In the genomic region with DNA sequence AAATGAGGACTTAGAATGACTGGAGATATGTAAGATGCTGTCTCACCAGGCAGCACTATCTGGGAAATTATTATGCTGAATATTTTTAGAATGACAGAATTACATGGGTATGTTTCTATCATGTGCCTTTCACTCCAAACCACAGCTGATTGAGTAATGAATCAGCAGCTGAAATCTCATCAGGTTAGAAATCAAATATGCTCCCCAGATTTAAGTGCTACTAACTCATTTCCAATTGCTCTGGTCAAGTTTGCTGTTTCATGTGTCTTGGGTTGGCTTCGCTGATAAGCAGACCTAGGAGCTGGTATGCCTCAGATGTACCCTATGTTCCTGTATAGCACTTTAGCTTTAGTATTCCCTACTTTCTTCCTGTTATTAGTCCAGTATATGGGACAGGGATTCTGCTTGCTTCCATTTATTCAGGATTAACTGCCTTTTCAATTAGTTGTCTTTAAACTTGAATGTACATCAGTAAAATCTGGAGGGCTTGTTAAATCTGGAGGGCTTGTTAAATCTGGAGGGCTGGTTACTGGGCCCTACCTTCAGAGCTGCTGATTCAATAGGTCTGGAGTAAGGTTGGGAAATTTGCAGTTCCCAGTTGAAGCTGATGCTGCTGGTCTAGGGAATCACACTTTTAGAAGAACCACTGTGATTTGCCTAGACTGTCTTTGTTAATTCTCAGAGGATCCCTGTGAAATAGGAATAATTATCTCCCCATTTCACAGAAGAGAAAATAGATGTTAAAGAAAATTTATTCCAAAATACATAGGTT, we compare ENCODE assay signal across 11 cellular contexts.
DNase-seq lines count a peak whose midpoint lies in the region; ATAC-seq and TF ChIP-seq lines count a peak whose summit lies in the region.
"Had no signal": no experiment of that assay in that cellular context is flagged by ENCODE, and none has a peak within 500 bp of the region (broad histone marks: within the 10 kb centered on the region; RNA-seq: fewer than 3 reads in every experiment).

No MANE protein-coding gene starts in this region.

- H3K9me3 ChIP-seq in PC-3 (ENCODE audit: low read length) (no peaks in the 10 kb centered on the region), trophoblast cell (ENCODE audit: insufficient read depth, low read depth, low read length) (no peaks in the 10 kb centered on the region)

- no peak overlapping the region for H3K23ac ChIP-seq in trophoblast cell (ENCODE audit: low read length)

- H3K9me2 ChIP-seq in PC-3 (replicated peaks; ENCODE audit: low read length), result no peaks in the 10 kb centered on the region

- no peak overlapping the region for H3K18ac ChIP-seq in trophoblast cell (ENCODE audit: low read length)

- H3K4me2 ChIP-seq in PC-3 (ENCODE audit: low read length) (peak overlapping the region; percentile 55), trophoblast cell (ENCODE audit: low read length) (no peak overlapping the region)

- no peak overlapping the region for H4K91ac ChIP-seq in trophoblast cell (ENCODE audit: low read depth, low read length)

- H3K4me1 ChIP-seq in PC-3 (ENCODE audit: insufficient read depth, low read length) (peaks cover 64% of the 10 kb centered on the region), trophoblast cell (ENCODE audit: control insufficient read depth in 1 of 2, insufficient read depth in 2 of 2, low read length in 2 of 2) (no peaks in the 10 kb centered on the region)

- H3K27ac ChIP-seq in PC-3 (ENCODE audit: low read length) (peak overlapping the region; percentile 78), trophoblast cell (ENCODE audit: low read depth, low read length) (no peak overlapping the region)

- no peaks in the 10 kb centered on the region for H4K20me1 ChIP-seq in PC-3 (ENCODE audit: low read length)

- no peak overlapping the region for H2BK5ac ChIP-seq in trophoblast cell (ENCODE audit: low read depth, low read length, poor library complexity)

- peak; percentile 41 for DNase-seq in COLO829 (ENCODE audit: low spot score)
- peak; percentile 100 for DNase-seq in PC-3
- DNase-seq in epithelial cell of esophagus (ENCODE audit: low read depth), result peak; percentile 89
- DNase-seq in trophoblast cell, result peak; percentile 25 to 80
- DNase-seq in DMS 273 treated with DMSO at 0.1 percent for 48 hours (lab: John Stamatoyannopoulos, UW), result no peak
- DNase-seq in lower leg skin (ENCODE audit: low spot score in 2 of 2), result no peak
- DNase-seq in iPS-NIHi7 (ENCODE audit: extremely low spot score), result no peak
- no peak for DNase-seq in activated CD8-positive, alpha-beta memory T cell treated with anti-CD3 and anti-CD28 coated beads for 24 hours
- DNase-seq: activated B cell treated with CpG ODN at 0.5 μM for 24 hours, islet precursor cell, NCI-H2029 had no signal

- no peak overlapping the region for H2BK120ac ChIP-seq in trophoblast cell (ENCODE audit: insufficient read depth, low read length, poor library complexity)

- H4K12ac ChIP-seq in trophoblast cell (ENCODE audit: low read depth, low read length), result no peak overlapping the region

- no peaks in the 10 kb centered on the region for H3K79me1 ChIP-seq in trophoblast cell (ENCODE audit: low read length)

- H3K36me3 ChIP-seq in PC-3 (ENCODE audit: low read depth, low read length), result no peaks in the 10 kb centered on the region
- H3K36me3 ChIP-seq in trophoblast cell (ENCODE audit: control insufficient read depth in 1 of 2, insufficient read depth in 2 of 2, low read length in 2 of 2), result no peaks in the 10 kb centered on the region

- H3K4me3 ChIP-seq in PC-3 (ENCODE audit: low read length), result 0 out of 2 replicates have a peak overlapping the region, but pooled peaks have one; percentile 1
- no peak overlapping the region for H3K4me3 ChIP-seq in epithelial cell of esophagus (ENCODE audit: low read length)
- no peak overlapping the region for H3K4me3 ChIP-seq in trophoblast cell (ENCODE audit: low read depth, low read length)
- H3K4me3 ChIP-seq in lower leg skin (ENCODE audit: low read depth, poor library complexity, severe bottlenecking), result no peak overlapping the region

- no peak for TF ChIP-seq CTCF in PC-3 (conservative IDR thresholded peaks at IDR 0.05; ENCODE audit: low read depth, low read length)
- no peak for TF ChIP-seq CTCF in epithelial cell of esophagus (IDR thresholded peaks at IDR 0.05; ENCODE audit: insufficient read depth, low read depth, low read length, missing control alignments)
- TF ChIP-seq CTCF in lower leg skin (IDR thresholded peaks at IDR 0.05), result no peak

- CTCF ChIA-PET in PC-3 (lab: Charles Lee), result interaction anchor here (0.6 to 4.3 kb wide), 8 partner anchors 15 to 179 kb away, joined by 3 to 56 read pairs (median 6); partner anchors contain the start of gene DKK1

- peak overlapping the region; percentile 61 for H3K9ac ChIP-seq in PC-3 (ENCODE audit: low read length)
- no peak overlapping the region for H3K9ac ChIP-seq in trophoblast cell (ENCODE audit: low read length)

- H2BK12ac ChIP-seq in trophoblast cell (ENCODE audit: low read length), result no peak overlapping the region

- H3K79me2 ChIP-seq in PC-3 (ENCODE audit: low read length), result peaks cover 16% of the 10 kb centered on the region
- H3K79me2 ChIP-seq in trophoblast cell (ENCODE audit: control insufficient read depth, insufficient read depth, low read length, poor library complexity), result no peaks in the 10 kb centered on the region

- TF ChIP-seq POLR2A in lower leg skin (IDR thresholded peaks at IDR 0.05), result no peak

- H3F3A ChIP-seq in PC-3 (ENCODE audit: low read length, unreplicated experiment), result peaks cover 6% of the 10 kb centered on the region

- no peaks in the 10 kb centered on the region for H3K27me3 ChIP-seq in PC-3 (ENCODE audit: low read length)
- no peaks in the 10 kb centered on the region for H3K27me3 ChIP-seq in trophoblast cell (ENCODE audit: insufficient read depth, low read length)

- no CpG with 5 or more reads among the region's 1 CpG for WGBS in trophoblast cell (ENCODE audit: extremely low coverage, insufficient coverage, insufficient read length)
- WGBS in lower leg skin, 2 donors, result 64 to 74% methylated on average over 1 of the region's 1 CpG

- POLR2A ChIA-PET in PC-3 (lab: Charles Lee; ENCODE audit: unreplicated experiment), result interaction anchor here (0.7 to 2.3 kb wide), 4 partner anchors 44 to 173 kb away, joined by 3 to 27 read pairs (median 8); partner anchors contain the start of gene DKK1

- TSS peak; percentile 76 for BruUV-seq in PC-3 (replicated peaks; lab: Mats Ljungman, UMichigan)

- H3K14ac ChIP-seq in trophoblast cell (ENCODE audit: low read length), result no peak overlapping the region

- no peak overlapping the region for H2AFZ ChIP-seq in PC-3 (ENCODE audit: low read length)
- no peak overlapping the region for H2AFZ ChIP-seq in trophoblast cell (ENCODE audit: insufficient read depth, low read length, poor library complexity)

- H2AK5ac ChIP-seq in trophoblast cell (ENCODE audit: low read length), result no peak overlapping the region

- H4K8ac ChIP-seq in trophoblast cell (ENCODE audit: low read depth, low read length), result no peak overlapping the region

- peak; percentile 79 for ATAC-seq in PC-3

- H3K4ac ChIP-seq in trophoblast cell (ENCODE audit: low read depth, low read length), result no peak overlapping the region

- intact Hi-C loops in PC-3 (cut with micrococcal nuclease), result loop anchor here (1.0 to 5.0 kb wide), 7 partner anchors 10 to 1500 kb away; no protein-coding TSS in a partner anchor
- intact Hi-C loops in lower leg skin (cut with DNase I; ENCODE audit: low total_unique reads), result loop anchor here (10.0 kb wide), 1 partner anchor 172 kb away; the partner anchor contains the start of gene DKK1

Comparison
In these comparisons a context has a peak if more than half of its experiments do, and no peak if none do; other contexts are left out.
1. DNase-seq: peak in COLO829 (single experiment), PC-3 (single experiment), epithelial cell of esophagus (single experiment) and trophoblast cell (2 of 2); none in DMS 273 treated with DMSO at 0.1 percent for 48 hours (single experiment), lower leg skin (0 of 2), iPS-NIHi7 (single experiment) and activated CD8-positive, alpha-beta memory T cell treated with anti-CD3 and anti-CD28 coated beads for 24 hours (single experiment).